Comparison of ENCODE assay signal across 21 cellular contexts in the genomic region with DNA sequence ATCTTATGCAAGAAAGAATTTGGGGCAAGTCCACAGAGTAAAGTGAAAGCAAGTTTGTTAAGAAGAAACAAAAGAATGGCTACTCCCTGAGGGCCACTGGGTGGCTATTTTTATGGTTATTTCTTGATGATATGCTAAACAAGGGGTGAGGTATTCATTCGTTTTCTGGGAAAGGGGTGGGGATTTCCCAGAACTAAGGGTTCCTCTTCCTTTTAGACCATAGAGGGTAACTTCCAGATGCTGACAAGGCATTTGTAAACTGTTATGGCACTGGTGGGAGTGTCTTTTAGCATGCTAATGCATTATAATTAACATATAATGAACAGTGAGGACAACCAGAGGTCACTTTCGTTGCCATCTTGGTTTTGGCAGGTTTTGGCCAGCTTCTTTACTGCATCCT. TPM values are rescaled to one million over a fixed set of nuclear protein-coding genes. Genes with fewer than 3 reads are reported as not detected.
DNase-seq lines count a peak whose midpoint lies in the region; ATAC-seq and TF ChIP-seq lines count a peak whose summit lies in the region.
"Had no signal": no experiment of that assay in that cellular context is flagged by ENCODE, and none has a peak within 500 bp of the region (broad histone marks: within the 10 kb centered on the region; RNA-seq: fewer than 3 reads in every experiment).

No MANE protein-coding gene starts in this region.

- no peak for TF ChIP-seq POLR2A in ovary (IDR thresholded peaks at IDR 0.05)

- intact Hi-C loops in natural killer cell (cut with micrococcal nuclease) (no loop called here), tibial artery (cut with DNase I; ENCODE audit: low total_unique reads) (no loop called here), ovary (cut with DNase I) (no loop called here), CD14-positive monocyte (cut with micrococcal nuclease) (loop anchor here in 1 of 2 donors (10.0 kb wide), 1 partner anchor 145 kb away; no protein-coding TSS in a partner anchor)

- H3K27ac ChIP-seq in MM.1S (ENCODE audit: low read length): no peak overlapping the region
- H3K27ac ChIP-seq in iPS-18a (ENCODE audit: low read length): no peak overlapping the region
- no peak overlapping the region for H3K27ac ChIP-seq in tibial artery
- no peak overlapping the region for H3K27ac ChIP-seq in ovary

- TF ChIP-seq EP300 in ovary (IDR thresholded peaks at IDR 0.05): no peak

- H3K4me1 Mint-ChIP-seq in natural killer cell treated with Interleukin-12 subunit alpha and Interleukin-12 subunit beta and Interleukin-15 and Interleukin-18, amount 100 ng/mL, for 72 hours (ENCODE audit: low read depth in 2 of 2): peaks cover 10 to 16% of the 10 kb centered on the region in 2 donors
- H3K4me1 Mint-ChIP-seq in natural killer cell (no peaks in the 10 kb centered on the region), CD14-positive monocyte (peaks cover 3% of the 10 kb centered on the region)

- H3K27me3 Mint-ChIP-seq in natural killer cell treated with Interleukin-12 subunit alpha and Interleukin-12 subunit beta and Interleukin-15 and Interleukin-18, amount 100 ng/mL, for 72 hours: peaks cover under 1 to 7% of the 10 kb centered on the region in 2 donors
- peaks cover 11 to 14% of the 10 kb centered on the region in 2 donors for H3K27me3 Mint-ChIP-seq in natural killer cell (ENCODE audit: low read depth in 2 of 2)
- peaks cover 2 to 5% (median 3%) of the 10 kb centered on the region in 3 donors for H3K27me3 Mint-ChIP-seq in CD14-positive monocyte (ENCODE audit: low read depth in 3 of 3)

- ATAC-seq in natural killer cell treated with Interleukin-12 subunit alpha and Interleukin-12 subunit beta and Interleukin-15 and Interleukin-18, amount 100 ng/mL, for 72 hours: peak in 1 of 2 donors; percentile 12
- ATAC-seq in natural killer cell: no peak

- H3K79me2 ChIP-seq in MM.1S (ENCODE audit: low read length): no peaks in the 10 kb centered on the region

- H3K36me3 ChIP-seq in MM.1S (replicated peaks; ENCODE audit: insufficient read depth, low read length) (no peaks in the 10 kb centered on the region), iPS-18a (ENCODE audit: control insufficient read depth, low read depth, low read length) (no peaks in the 10 kb centered on the region), tibial artery (no peaks in the 10 kb centered on the region), ovary (no peaks in the 10 kb centered on the region)
- H3K36me3 ChIP-seq: right atrium auricular region had no signal

- no peaks in the 10 kb centered on the region for H3K9me3 Mint-ChIP-seq in natural killer cell treated with Interleukin-12 subunit alpha and Interleukin-12 subunit beta and Interleukin-15 and Interleukin-18, amount 100 ng/mL, for 72 hours
- no peaks in the 10 kb centered on the region for H3K9me3 Mint-ChIP-seq in natural killer cell
- peaks cover 0 to 2% (median 0%) of the 10 kb centered on the region in 7 donors for H3K9me3 Mint-ChIP-seq in CD14-positive monocyte

- H2AFZ ChIP-seq in MM.1S (ENCODE audit: low read length): no peak overlapping the region; the same call in 1 of the 2 replicates

- DNase-seq in natural killer cell treated with Interleukin-12 subunit alpha and Interleukin-12 subunit beta and Interleukin-15 and Interleukin-18, amount 100 ng/mL, for 72 hours (ENCODE audit: low spot score): no peak
- DNase-seq in natural killer cell (no peak), MM.1S (no peak), tibial artery (no peak), ovary (no peak), CD14-positive monocyte (ENCODE audit: low spot score) (no peak)
- DNase-seq in activated naive CD4-positive, alpha-beta T cell (lab: John Stamatoyannopoulos, UW): no peak
- DNase-seq: activated CD4-positive, alpha-beta T cell treated with anti-CD3 and anti-CD28 coated beads, Interleukin-2, amount 50 U/mL, for 4 hours; activated effector memory CD4-positive, alpha-beta T cell treated with Interleukin-2 at 50 U/mL for 16 hours; aorta; Caco-2; endodermal cell; KG1; NCI-H69; SK-N-SH; stimulated activated CD4-positive, alpha-beta T cell treated with anti-CD3 and anti-CD28 coated beads, Interleukin-1b, Interleukin-23, amount 100 ng/mL, for 48 hours; substantia nigra had no signal

- no peaks in the 10 kb centered on the region for H3K9me2 ChIP-seq in MM.1S (replicated peaks; ENCODE audit: insufficient read depth, low read length)
- H3K9me2 ChIP-seq: SK-N-SH had no signal

- WGBS in ovary, 3 donors: 64 to 68% (median 66%) methylated on average over 2 of the region's 2 CpGs

- TF ChIP-seq CTCF in natural killer cell (IDR thresholded peaks at IDR 0.05) (no peak), MM.1S (IDR thresholded peaks at IDR 0.05; ENCODE audit: low read length) (no peak), tibial artery (IDR thresholded peaks at IDR 0.05) (no peak), ovary (IDR thresholded peaks at IDR 0.05) (no peak), CD14-positive monocyte (IDR thresholded peaks at IDR 0.05) (no peak)

- no peak overlapping the region for H3K9ac ChIP-seq in MM.1S (ENCODE audit: low read length)
- no peak overlapping the region for H3K9ac ChIP-seq in iPS-18a (ENCODE audit: low read length)
- H3K9ac ChIP-seq: SK-N-SH had no signal

- no peaks in the 10 kb centered on the region for H3K9me3 ChIP-seq in MM.1S (replicated peaks; ENCODE audit: insufficient read depth, low read length)
- H3K9me3 ChIP-seq in iPS-18a (ENCODE audit: control insufficient read depth, low read depth, low read length): peaks cover 4% of the 10 kb centered on the region
- no peaks in the 10 kb centered on the region for H3K9me3 ChIP-seq in tibial artery
- H3K9me3 ChIP-seq in ovary: no peaks in the 10 kb centered on the region
- H3K9me3 ChIP-seq: Caco-2, right atrium auricular region had no signal

- 0 out of 2 replicates have a peak overlapping the region, but pooled peaks have one; percentile 37 for H3K4me2 ChIP-seq in MM.1S (ENCODE audit: low read depth, low read length)
- H3K4me2 ChIP-seq: SK-N-SH had no signal

- no peaks in the 10 kb centered on the region for H3F3A ChIP-seq in MM.1S (ENCODE audit: insufficient read depth, low read length)

- H3K36me3 Mint-ChIP-seq in natural killer cell treated with Interleukin-12 subunit alpha and Interleukin-12 subunit beta and Interleukin-15 and Interleukin-18, amount 100 ng/mL, for 72 hours: no peaks in the 10 kb centered on the region
- H3K36me3 Mint-ChIP-seq in natural killer cell (no peaks in the 10 kb centered on the region), CD14-positive monocyte (no peaks in the 10 kb centered on the region)

- H3K4me1 ChIP-seq in MM.1S (ENCODE audit: low read length) (0 out of 2 replicates have a peak, but pooled peaks cover 8% of the 10 kb centered on the region), iPS-18a (ENCODE audit: control insufficient read depth, low read depth, low read length) (peaks cover 27% of the 10 kb centered on the region), tibial artery (peaks cover 0 to 9% (median 1%) of the 10 kb centered on the region in 4 donors), ovary (ENCODE audit: insufficient read depth) (no peaks in the 10 kb centered on the region)
- H3K4me1 ChIP-seq: Caco-2, right atrium auricular region had no signal

- H3K4me3 ChIP-seq in MM.1S (ENCODE audit: low read length) (no peak overlapping the region), iPS-18a (ENCODE audit: low read length) (peak overlapping the region; percentile 3), tibial artery (no peak overlapping the region), ovary (no peak overlapping the region)
- H3K4me3 ChIP-seq: right atrium auricular region had no signal

- H3K27me3 ChIP-seq in MM.1S (replicated peaks; ENCODE audit: insufficient read depth, low read length) (no peaks in the 10 kb centered on the region), iPS-18a (ENCODE audit: control insufficient read depth, insufficient read depth, low read length) (no peaks in the 10 kb centered on the region), tibial artery (no peaks in the 10 kb centered on the region), ovary (no peaks in the 10 kb centered on the region)
- H3K27me3 ChIP-seq: right atrium auricular region had no signal

- peak overlapping the region; percentile 77 for H3K4me3 Mint-ChIP-seq in natural killer cell treated with Interleukin-12 subunit alpha and Interleukin-12 subunit beta and Interleukin-15 and Interleukin-18, amount 100 ng/mL, for 72 hours
- H3K4me3 Mint-ChIP-seq in natural killer cell (no peak overlapping the region), CD14-positive monocyte (no peak overlapping the region)
- H3K4me3 Mint-ChIP-seq: endodermal cell had no signal

- H4K20me1 ChIP-seq in MM.1S (ENCODE audit: insufficient read depth, low read length): no peaks in the 10 kb centered on the region

- peak overlapping the region; percentile 14 to 74 for H3K27ac Mint-ChIP-seq in natural killer cell treated with Interleukin-12 subunit alpha and Interleukin-12 subunit beta and Interleukin-15 and Interleukin-18, amount 100 ng/mL, for 72 hours
- H3K27ac Mint-ChIP-seq in natural killer cell: no peak overlapping the region
- H3K27ac Mint-ChIP-seq in CD14-positive monocyte: no peak overlapping the region
- H3K27ac Mint-ChIP-seq: endodermal cell had no signal

RNA-seq across cellular contexts. Expression of gene IFI6, which starts 18.2 kb away (rescaled TPM):
- total RNA-seq in natural killer cell treated with Interleukin-12 subunit alpha and Interleukin-12 subunit beta and Interleukin-15 and Interleukin-18, amount 100 ng/mL, for 72 hours: 10 to 100 TPM; 42.8 to 45.4 TPM
- total RNA-seq in natural killer cell (10 to 100 TPM; 26.7 to 36.0 (median 34.8) TPM), ovary (10 to 100 TPM; 30.3 to 89.1 (median 48.6) TPM)
- polyA plus RNA-seq in ovary (100 to 1,000 TPM; 200 to 274 TPM), CD14-positive monocyte (100 to 1,000 TPM; 276 TPM)

RNA-seq across cellular contexts. Expression of gene FAM76A, which starts 35.6 kb away (rescaled TPM):
- 10 to 100 TPM in 1 of 2 donors, 1 to 10 TPM in 1; 9.4 to 11.4 TPM for total RNA-seq in natural killer cell treated with Interleukin-12 subunit alpha and Interleukin-12 subunit beta and Interleukin-15 and Interleukin-18, amount 100 ng/mL, for 72 hours
- total RNA-seq in natural killer cell (10 to 100 TPM; 19.5 to 21.8 (median 19.6) TPM), ovary (10 to 100 TPM in 5 of 7 donors, 1 to 10 TPM in 2; 9.2 to 20.3 (median 15.7) TPM)
- polyA plus RNA-seq in ovary (1 to 10 TPM; 6.0 to 7.5 TPM), CD14-positive monocyte (10 to 100 TPM in 1 of 2 donors, 1 to 10 TPM in 1; 9.1 to 10.3 TPM)

RNA-seq across cellular contexts. Expression of gene FGR, which starts 55.2 kb away (rescaled TPM):
- total RNA-seq in natural killer cell treated with Interleukin-12 subunit alpha and Interleukin-12 subunit beta and Interleukin-15 and Interleukin-18, amount 100 ng/mL, for 72 hours: 10 to 100 TPM; 14.2 to 60.0 TPM
- 100 to 1,000 TPM; 353 to 452 (median 362) TPM for total RNA-seq in natural killer cell
- total RNA-seq in ovary: 10 to 100 TPM in 1 of 7 donors, 1 to 10 TPM in 6; 1.1 to 14.1 (median 4.2) TPM
- polyA plus RNA-seq in ovary: 1 to 10 TPM; 4.2 to 6.8 TPM
- polyA plus RNA-seq in CD14-positive monocyte: 100 to 1,000 TPM; 371 to 571 TPM
- total RNA-seq: Caco-2, chondrocyte, endodermal cell, kidney epithelial cell had no signal
- polyA plus RNA-seq: SK-N-SH had no signal

Comparison
In these comparisons a context has a peak if more than half of its experiments do, and no peak if none do; other contexts are left out.
1. H3K27ac Mint-ChIP-seq: peak in natural killer cell treated with Interleukin-12 subunit alpha and Interleukin-12 subunit beta and Interleukin-15 and Interleukin-18, amount 100 ng/mL, for 72 hours (2 of 2); none in natural killer cell (0 of 2) and CD14-positive monocyte (0 of 7).
2. RNA of gene FGR, which starts 55.2 kb away (total RNA-seq): 353 to 452 TPM in natural killer cell; 14.2 to 60.0 TPM in natural killer cell treated with Interleukin-12 subunit alpha and Interleukin-12 subunit beta and Interleukin-15 and Interleukin-18, amount 100 ng/mL, for 72 hours and 1.1 to 14.1 TPM in ovary; every median in the first group is over 4 times any median in the second.